7 cellular contexts compared by ENCODE assay signal in the genomic region with DNA sequence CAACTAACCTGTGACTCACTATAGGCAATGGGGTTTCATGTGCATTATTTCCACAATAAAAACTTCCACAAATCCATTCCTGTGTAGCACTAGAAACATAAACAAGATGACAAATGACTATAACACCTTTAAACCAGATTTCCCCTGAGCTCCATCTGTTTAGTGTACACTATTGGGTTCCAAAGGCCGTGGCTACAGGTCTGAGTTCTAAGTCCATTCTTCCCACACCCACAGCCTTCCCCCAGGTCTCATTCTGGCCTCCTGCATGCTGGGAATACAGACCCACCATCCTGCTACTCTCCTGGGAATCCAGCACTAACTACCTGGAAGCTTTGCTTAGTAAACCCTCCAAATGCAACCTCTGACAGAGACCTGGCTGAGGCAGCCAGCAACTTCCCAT.
DNase-seq lines count a peak whose midpoint lies in the region; ATAC-seq, FAIRE-seq and TF ChIP-seq lines count a peak whose summit lies in the region.
"Not testable (repeated sequence)": the region's sequence is repeated elsewhere in the genome, so short reads cannot be mapped to it uniquely, and the experiment has no call there.

No MANE protein-coding gene starts in this region.

- no CpG with 5 or more reads among the region's 1 CpG for WGBS in right lobe of liver (ENCODE audit: insufficient coverage, low coverage, low lambda C conversion rate, missing lambda C conversion rate)
- WGBS in small intestine, 3 donors: 0 to 17% (median 17%) methylated on average over 1 of the region's 1 CpG

- H3K4me3 ChIP-seq in BLaER1; OCI-LY7 (ENCODE audit: low read depth, low read length, poor library complexity, severe bottlenecking); right lobe of liver; small intestine (ENCODE audit: low read depth in 1 of 2, low read length in 2 of 2): not testable (repeated sequence)

- not testable (repeated sequence) for FAIRE-seq in small intestine (lab: Jason Lieb, UNC)

- intact Hi-C loops in OCI-LY7 (cut with micrococcal nuclease; ENCODE audit: unreplicated experiment): loop anchor here (2.0 to 5.0 kb wide), 2 partner anchors 321 to 399 kb away; no protein-coding TSS in a partner anchor
- intact Hi-C loops in activated B cell treated with CpG ODN at 0.5 μM for 24 hours (cut with micrococcal nuclease): loop anchor here (10.0 kb wide), 1 partner anchor 267 kb away; no protein-coding TSS in a partner anchor
- intact Hi-C loops in right lobe of liver (cut with DNase I): not testable (repeated sequence)

- H3K79me2 ChIP-seq in OCI-LY7 (ENCODE audit: insufficient read depth, low read depth, low read length): not testable (repeated sequence)

- not testable (repeated sequence) for H3K36me3 Mint-ChIP-seq in IgD-negative memory B cell; activated B cell treated with CpG ODN at 0.5 μM for 24 hours (ENCODE audit: low read depth)

- not testable (repeated sequence) for H3K9me3 Mint-ChIP-seq in IgD-negative memory B cell, activated B cell treated with CpG ODN at 0.5 μM for 24 hours

- TF ChIP-seq POLR2A in right lobe of liver (IDR thresholded peaks at IDR 0.05): not testable (repeated sequence)

- BruUV-seq in OCI-LY7 (replicated peaks; lab: Mats Ljungman, UMichigan): not testable (repeated sequence)

- H3K4me2 ChIP-seq in BLaER1 (peak overlapping the region; percentile 69), OCI-LY7 (ENCODE audit: low read length) (peak overlapping the region; percentile 50)

- not testable (repeated sequence) for ATAC-seq in activated B cell treated with CpG ODN at 0.5 μM for 24 hours (ENCODE audit: low read depth)
- ATAC-seq in left lobe of liver (peak; percentile 66), right lobe of liver (peak; percentile 57 to 72 (median 59))

- CTCF ChIA-PET in OCI-LY7 (lab: Charles Lee; ENCODE audit: unreplicated experiment); activated B cell treated with CpG ODN at 0.5 μM for 24 hours (lab: Charles Lee): not testable (repeated sequence)

- TF ChIP-seq CTCF in OCI-LY7 (conservative IDR thresholded peaks at IDR 0.05; ENCODE audit: low read length); activated B cell treated with CpG ODN at 0.5 μM for 24 hours (IDR thresholded peaks at IDR 0.05); right lobe of liver (IDR thresholded peaks at IDR 0.05): not testable (repeated sequence)

- H3K9me3 ChIP-seq in BLaER1; OCI-LY7 (ENCODE audit: low read length); right lobe of liver; small intestine (ENCODE audit: control insufficient read depth, low read depth): not testable (repeated sequence)

- H3K4me1 Mint-ChIP-seq in IgD-negative memory B cell (peaks cover 11 to 14% (median 14%) of the 10 kb centered on the region in 3 donors), activated B cell treated with CpG ODN at 0.5 μM for 24 hours (peaks cover 25% of the 10 kb centered on the region)

- H3K27me3 ChIP-seq in BLaER1; right lobe of liver; small intestine (ENCODE audit: control insufficient read depth in 2 of 2, insufficient read depth in 2 of 2, low read length in 2 of 2): not testable (repeated sequence)

- not testable (repeated sequence) for DNase-seq in OCI-LY7 (ENCODE audit: low spot score); activated B cell treated with CpG ODN at 0.5 μM for 24 hours; left lobe of liver (ENCODE audit: low spot score); right lobe of liver
- peak; percentile 7 for DNase-seq in small intestine

- peaks cover 50% of the 10 kb centered on the region for H3K4me1 ChIP-seq in BLaER1
- H3K4me1 ChIP-seq in OCI-LY7 (ENCODE audit: insufficient read depth, low read length, poor library complexity, severe bottlenecking): peaks cover 62% of the 10 kb centered on the region
- H3K4me1 ChIP-seq in right lobe of liver; small intestine (ENCODE audit: control insufficient read depth in 2 of 2, insufficient read depth in 1 of 2, low read depth in 1 of 2, low read length in 1 of 2): not testable (repeated sequence)

- peak overlapping the region in 2 of 3 donors; percentile 78 to 80 for H3K27ac Mint-ChIP-seq in IgD-negative memory B cell
- peak overlapping the region; percentile 79 for H3K27ac Mint-ChIP-seq in activated B cell treated with CpG ODN at 0.5 μM for 24 hours

- not testable (repeated sequence) for H3K9ac ChIP-seq in BLaER1

- H2AFZ ChIP-seq in OCI-LY7 (ENCODE audit: low read length): not testable (repeated sequence)

- H3K36me3 ChIP-seq in BLaER1; OCI-LY7 (ENCODE audit: insufficient read depth, low read length); right lobe of liver; small intestine (ENCODE audit: control insufficient read depth in 2 of 2, insufficient read depth in 2 of 2, low read length in 2 of 2): not testable (repeated sequence)

- H3K27ac ChIP-seq in BLaER1: peak overlapping the region; percentile 69
- peak overlapping the region; percentile 100 for H3K27ac ChIP-seq in OCI-LY7 (ENCODE audit: low read depth, low read length, poor library complexity, severe bottlenecking)
- H3K27ac ChIP-seq in right lobe of liver; small intestine (ENCODE audit: low read depth in 1 of 2, low read length in 1 of 2): not testable (repeated sequence)

- not testable (repeated sequence) for H4K20me1 ChIP-seq in BLaER1; OCI-LY7 (ENCODE audit: insufficient read depth, low read length)

- not testable (repeated sequence) for H3K27me3 Mint-ChIP-seq in IgD-negative memory B cell, activated B cell treated with CpG ODN at 0.5 μM for 24 hours

- POLR2A ChIA-PET in OCI-LY7 (lab: Charles Lee); activated B cell treated with CpG ODN at 0.5 μM for 24 hours (lab: Charles Lee): not testable (repeated sequence)

- H3K4me3 Mint-ChIP-seq in IgD-negative memory B cell: peak overlapping the region in 1 of 4 donors; percentile 52
- not testable (repeated sequence) for H3K4me3 Mint-ChIP-seq in activated B cell treated with CpG ODN at 0.5 μM for 24 hours

- H3K9me2 ChIP-seq in OCI-LY7 (ENCODE audit: insufficient read depth, low read length): not testable (repeated sequence)
